In the genomic region with DNA sequence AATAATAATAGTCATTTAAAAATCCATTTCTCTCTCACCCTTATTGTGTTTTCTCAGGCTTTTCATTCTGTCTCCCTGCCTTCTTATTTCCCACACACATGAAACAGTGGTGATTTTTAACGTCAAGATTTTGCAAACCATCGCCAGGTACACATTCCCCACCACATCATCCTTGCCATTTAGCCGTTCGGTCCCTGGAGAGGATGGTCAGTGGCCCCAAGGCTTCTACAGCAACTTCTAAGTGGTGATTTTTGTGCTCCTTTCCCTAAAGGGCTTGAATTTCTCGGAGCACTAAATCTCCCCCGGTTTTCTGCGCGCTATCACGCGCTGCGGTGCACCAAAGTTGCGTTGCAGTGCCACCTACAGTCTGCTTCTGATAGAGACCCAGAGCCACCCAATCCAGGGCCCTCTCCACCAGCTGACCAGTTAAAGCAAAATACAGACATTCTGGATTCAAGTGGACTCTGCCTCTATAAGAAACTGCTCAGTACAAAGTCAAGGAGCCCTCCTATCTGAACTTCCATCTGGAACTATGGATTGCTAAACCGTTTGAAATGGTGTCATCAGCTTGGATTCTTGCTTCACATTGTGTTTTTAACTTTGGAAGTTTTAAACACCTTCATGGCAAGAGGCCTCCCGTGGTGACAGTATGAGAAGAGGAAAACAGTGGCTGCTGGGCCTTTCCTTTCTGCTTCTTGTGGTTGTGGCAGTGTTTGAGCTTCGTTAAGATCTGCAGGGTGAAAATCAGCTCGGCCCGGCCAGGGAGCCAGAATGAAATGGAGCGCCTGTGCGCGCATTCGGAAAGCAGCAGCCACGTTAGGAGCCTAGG, we compare ENCODE assay signal across 8 cellular contexts.
DNase-seq lines count a peak whose midpoint lies in the region; ATAC-seq and TF ChIP-seq lines count a peak whose summit lies in the region.

No MANE protein-coding gene starts in this region.

- H3K9me3 Mint-ChIP-seq in CD8-positive, alpha-beta T cell = no peaks in the 10 kb centered on the region
- no peaks in the 10 kb centered on the region for H3K9me3 Mint-ChIP-seq in naive thymus-derived CD8-positive, alpha-beta T cell

- H3K36me3 ChIP-seq in CD8-positive, alpha-beta T cell (ENCODE audit: insufficient read depth, low read length) = no peaks in the 10 kb centered on the region

- no peak overlapping the region for H3K27ac ChIP-seq in CD8-positive, alpha-beta T cell (ENCODE audit: low read depth, low read length)

- no peaks in the 10 kb centered on the region for H3K9me3 ChIP-seq in CD8-positive, alpha-beta T cell (ENCODE audit: low read length)

- POLR2A ChIA-PET in CD8-positive, alpha-beta T cell (lab: Charles Lee) = no interaction called here
- POLR2A ChIA-PET in naive thymus-derived CD8-positive, alpha-beta T cell (lab: Charles Lee) = no interaction called here

- H3K4me1 ChIP-seq in CD8-positive, alpha-beta T cell (ENCODE audit: insufficient read depth, low read length) = no peaks in the 10 kb centered on the region

- H3K4me3 Mint-ChIP-seq in CD8-positive, alpha-beta T cell = no peak overlapping the region
- peak overlapping the region in 2 of 10 donors; percentile 20 to 44 for H3K4me3 Mint-ChIP-seq in naive thymus-derived CD8-positive, alpha-beta T cell

- intact Hi-C loops in CD8-positive, alpha-beta T cell (cut with DNase I, micrococcal nuclease) = loop anchor here (1.0 to 5.0 kb wide), 4 partner anchors 389 to 1653 kb away; no protein-coding TSS in a partner anchor

- H3K27ac Mint-ChIP-seq in CD8-positive, alpha-beta T cell = no peak overlapping the region
- peak overlapping the region in 1 of 10 donors; percentile 40 for H3K27ac Mint-ChIP-seq in naive thymus-derived CD8-positive, alpha-beta T cell

- DNase-seq in CD8-positive, alpha-beta T cell = peak in 6 of 7 experiments; percentile 18 to 59 (median 36)
- DNase-seq in NCI-H82 treated with DMSO at 0.1 percent for 48 hours (lab: John Stamatoyannopoulos, UW; ENCODE audit: unreplicated experiment) = peak; percentile 7
- DNase-seq in activated CD8-positive, alpha-beta memory T cell treated with anti-CD3 and anti-CD28 coated beads, Interleukin-2, amount 50 U/mL, for 24 hours (ENCODE audit: extremely low read depth) = peak; percentile 7
- peak in 8 of 10 donors; percentile 2 to 46 (median 23) for DNase-seq in naive thymus-derived CD8-positive, alpha-beta T cell
- peak; percentile 70 for DNase-seq in stimulated activated naive CD8-positive, alpha-beta T cell treated with anti-CD3 and anti-CD28 coated beads, Interleukin-15, Interleukin-2, amounts not matched to agents 100 U/mL and 50 U/mL, for 24 hours

- H3K36me3 Mint-ChIP-seq in CD8-positive, alpha-beta T cell = no peaks in the 10 kb centered on the region
- H3K36me3 Mint-ChIP-seq in naive thymus-derived CD8-positive, alpha-beta T cell = no peaks in the 10 kb centered on the region

- no peak overlapping the region for H3K4me3 ChIP-seq in CD8-positive, alpha-beta T cell (ENCODE audit: low read depth, low read length)

- peaks cover 8% of the 10 kb centered on the region for H3K27me3 Mint-ChIP-seq in CD8-positive, alpha-beta T cell (ENCODE audit: low read depth)
- peaks cover 0 to 22% (median 9%) of the 10 kb centered on the region in 5 donors for H3K27me3 Mint-ChIP-seq in naive thymus-derived CD8-positive, alpha-beta T cell

- CTCF ChIA-PET in CD8-positive, alpha-beta T cell (lab: Charles Lee) = interaction anchor here (0.7 to 1.9 kb wide), 3 partner anchors 387 to 390 kb away, joined by 3 to 6 read pairs (median 5); no protein-coding TSS in a partner anchor

- H3K27me3 ChIP-seq in CD8-positive, alpha-beta T cell (ENCODE audit: insufficient read depth, low read length) = no peaks in the 10 kb centered on the region

- ATAC-seq in CD8-positive, alpha-beta T cell = no peak
- ATAC-seq in GM19351 (IDR thresholded peaks at IDR 0.05; ENCODE audit: unreplicated experiment) (peak; percentile 96), HG03460 (IDR thresholded peaks at IDR 0.05; ENCODE audit: unreplicated experiment) (peak; percentile 94), esophagus mucosa (peak; percentile 87)
- ATAC-seq in naive thymus-derived CD8-positive, alpha-beta T cell = peak; percentile 56 to 62
- ATAC-seq in stimulated activated naive CD8-positive, alpha-beta T cell treated with anti-CD3 and anti-CD28 coated beads, Interleukin-15, Interleukin-2, amounts not matched to agents 100 U/mL and 50 U/mL, for 24 hours = peak; percentile 84

- TF ChIP-seq CTCF in CD8-positive, alpha-beta T cell (IDR thresholded peaks at IDR 0.05) = peak; percentile 44

- no peaks in the 10 kb centered on the region for H3K4me1 Mint-ChIP-seq in CD8-positive, alpha-beta T cell (ENCODE audit: low read depth)
- peaks cover 0 to 6% (median 1%) of the 10 kb centered on the region in 4 donors for H3K4me1 Mint-ChIP-seq in naive thymus-derived CD8-positive, alpha-beta T cell

Comparison
In these comparisons a context has a peak if more than half of its experiments do, and no peak if none do; other contexts are left out.
1. DNase-seq: peak in every context shown above with its lines; median percentile 70 in stimulated activated naive CD8-positive, alpha-beta T cell treated with anti-CD3 and anti-CD28 coated beads, Interleukin-15, Interleukin-2, amounts not matched to agents 100 U/mL and 50 U/mL, for 24 hours; 36 in CD8-positive, alpha-beta T cell; 23 in naive thymus-derived CD8-positive, alpha-beta T cell; 7 in NCI-H82 treated with DMSO at 0.1 percent for 48 hours; 7 in activated CD8-positive, alpha-beta memory T cell treated with anti-CD3 and anti-CD28 coated beads, Interleukin-2, amount 50 U/mL, for 24 hours.